In genomic region chr16:71997578-71997977, GRCh38 we compare ENCODE assay signal across 5 cellular contexts. TPM values are rescaled to one million over a fixed set of nuclear protein-coding genes. Genes with fewer than 3 reads are reported as not detected.
"Had no signal": no experiment of that assay in that cellular context is flagged by ENCODE, and none has a peak within 500 bp of the region (broad histone marks: within the 10 kb centered on the region; RNA-seq: fewer than 3 reads in every experiment).

No MANE protein-coding gene starts in this region.

RNA-seq across cellular contexts. Expression of gene PKD1L3, which starts 2.6 kb away (rescaled TPM):
- total RNA-seq: HT-29, HT1080, IMR-90, K562 had no signal
- polyA plus RNA-seq: IgD-negative memory B cell, IMR-90 had no signal

RNA-seq across cellular contexts. Expression of gene HP, which starts 56.7 kb away (rescaled TPM):
- total RNA-seq: HT-29, HT1080, IMR-90 had no signal
- polyA plus RNA-seq: IgD-negative memory B cell, IMR-90 had no signal
